In the genomic region with DNA sequence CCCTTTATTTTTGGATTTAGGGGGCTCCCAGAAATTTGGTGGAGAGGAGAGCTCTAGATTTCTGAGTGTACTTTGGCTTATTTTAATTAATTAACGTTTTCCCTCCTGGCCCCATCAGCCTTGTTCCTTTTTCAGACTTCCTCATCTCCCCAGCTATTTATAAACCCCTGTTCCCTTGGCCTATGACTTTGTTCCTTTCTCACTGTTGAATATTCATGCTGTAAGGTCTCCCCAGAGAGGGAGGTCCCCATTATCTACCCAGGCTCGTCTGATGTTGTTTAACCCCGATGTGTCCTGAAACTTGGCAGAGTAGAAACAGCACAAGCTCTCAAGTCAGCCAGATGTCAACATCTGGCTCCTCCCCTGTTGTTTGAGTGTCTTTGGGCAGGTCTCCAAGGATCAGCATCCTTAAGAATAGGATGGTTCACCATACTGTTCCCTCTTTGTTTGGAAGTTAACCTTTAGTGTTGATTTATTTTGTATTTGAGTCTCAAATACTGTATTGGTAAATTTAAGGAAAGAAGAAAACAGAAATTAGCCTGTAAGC, we compare ENCODE assay signal across 19 cellular contexts.
DNase-seq lines count a peak whose midpoint lies in the region; ATAC-seq and TF ChIP-seq lines count a peak whose summit lies in the region.
"Had no signal": no experiment of that assay in that cellular context is flagged by ENCODE, and none has a peak within 500 bp of the region (broad histone marks: within the 10 kb centered on the region; RNA-seq: fewer than 3 reads in every experiment).

No MANE protein-coding gene starts in this region.

- CTCF ChIA-PET in naive thymus-derived CD4-positive, alpha-beta T cell (lab: Charles Lee), result no interaction called here

- peak; percentile 71 for ATAC-seq in naive thymus-derived CD4-positive, alpha-beta T cell
- ATAC-seq in GM19328 (IDR thresholded peaks at IDR 0.05; ENCODE audit: unreplicated experiment) (no peak), GM18861 (IDR thresholded peaks at IDR 0.05; ENCODE audit: unreplicated experiment) (no peak), HG03571 (IDR thresholded peaks at IDR 0.05; ENCODE audit: unreplicated experiment) (no peak), GM19351 (IDR thresholded peaks at IDR 0.05; ENCODE audit: unreplicated experiment) (no peak)
- ATAC-seq: T-cell had no signal

- no peaks in the 10 kb centered on the region for H3F3A ChIP-seq in DOHH2 (ENCODE audit: control insufficient read depth, insufficient read depth)

- intact Hi-C loops in naive thymus-derived CD4-positive, alpha-beta T cell (cut with micrococcal nuclease), result no loop called here

- no peaks in the 10 kb centered on the region for H3K9me2 ChIP-seq in DOHH2 (replicated peaks; ENCODE audit: control insufficient read depth, low read length)

- POLR2A ChIA-PET in naive thymus-derived CD4-positive, alpha-beta T cell (lab: Charles Lee), result no interaction called here

- H3K4me1 ChIP-seq in DOHH2 (ENCODE audit: control insufficient read depth, low read length), result peaks cover 13% of the 10 kb centered on the region
- H3K4me1 ChIP-seq in naive thymus-derived CD4-positive, alpha-beta T cell (ENCODE audit: control insufficient read depth in 2 of 2, insufficient read depth in 2 of 2, low read length in 2 of 2), result no peaks in the 10 kb centered on the region

- DNase-seq in MV-4-11 (lab: John Stamatoyannopoulos, UW) (peak; percentile 76), endothelial cell (ENCODE audit: low spot score) (no peak)
- DNase-seq in naive thymus-derived CD4-positive, alpha-beta T cell, result no peak
- DNase-seq: activated CD4-positive, CD25-positive, alpha-beta regulatory T cell treated with anti-CD3 and anti-CD28 coated beads, Interleukin-2, amount 50 U/mL, for 72 hours; activated naive CD4-positive, alpha-beta T cell treated with anti-CD3 and anti-CD28 coated beads for 36 hours; DMS153; dorsolateral prefrontal cortex; NCI-H1436 treated with DMSO at 0.1 percent for 48 hours; NCI-H446 treated with DMSO at 0.1 percent for 48 hours; nephron progenitor cell; PC-9; sigmoid colon; stimulated activated CD4-positive, alpha-beta T cell treated with anti-CD3 and anti-CD28 coated beads, Interleukin-4, amount 100 ng/mL, for 24 hours; T-cell had no signal

- H3K4me3 Mint-ChIP-seq in endothelial cell (ENCODE audit: unreplicated experiment), result no peak overlapping the region
- no peak overlapping the region for H3K4me3 Mint-ChIP-seq in naive thymus-derived CD4-positive, alpha-beta T cell
- H3K4me3 Mint-ChIP-seq: activated naive CD4-positive, alpha-beta T cell treated with anti-CD3 and anti-CD28 coated beads for 36 hours; nephron progenitor cell; T-cell had no signal

- H3K4me1 Mint-ChIP-seq in endothelial cell (ENCODE audit: unreplicated experiment), result peaks cover 32% of the 10 kb centered on the region
- H3K4me1 Mint-ChIP-seq in naive thymus-derived CD4-positive, alpha-beta T cell, result peaks cover 0 to 28% (median 3%) of the 10 kb centered on the region in 7 donors
- H3K4me1 Mint-ChIP-seq: nephron progenitor cell had no signal

- peak overlapping the region; percentile 45 for H3K27ac Mint-ChIP-seq in endothelial cell (ENCODE audit: unreplicated experiment)
- H3K27ac Mint-ChIP-seq in naive thymus-derived CD4-positive, alpha-beta T cell, result no peak overlapping the region
- H3K27ac Mint-ChIP-seq: activated naive CD4-positive, alpha-beta T cell treated with anti-CD3 and anti-CD28 coated beads for 36 hours; nephron progenitor cell; T-cell had no signal

- peaks cover 7% of the 10 kb centered on the region; the same call in 1 of the 2 replicates for H3K27me3 ChIP-seq in DOHH2 (ENCODE audit: control insufficient read depth, low read length)
- H3K27me3 ChIP-seq in naive thymus-derived CD4-positive, alpha-beta T cell (ENCODE audit: control insufficient read depth in 2 of 2, insufficient read depth in 2 of 2, low read length in 2 of 2), result no peaks in the 10 kb centered on the region
- H3K27me3 ChIP-seq: dorsolateral prefrontal cortex, sigmoid colon had no signal

- no peaks in the 10 kb centered on the region for H3K9me3 Mint-ChIP-seq in endothelial cell (ENCODE audit: unreplicated experiment)
- H3K9me3 Mint-ChIP-seq in naive thymus-derived CD4-positive, alpha-beta T cell, result peaks cover 0 to 13% (median 0%) of the 10 kb centered on the region in 11 donors
- H3K9me3 Mint-ChIP-seq: nephron progenitor cell had no signal

- TF ChIP-seq CTCF in DOHH2 (IDR thresholded peaks at IDR 0.05; ENCODE audit: low read depth, low read length, poor library complexity, severe bottlenecking) (no peak), endothelial cell (IDR thresholded peaks at IDR 0.05; ENCODE audit: unreplicated experiment) (no peak)

- peaks cover 24% of the 10 kb centered on the region for H3K9me3 ChIP-seq in DOHH2 (ENCODE audit: control insufficient read depth, insufficient read depth, low read length)
- peaks cover 0 to 4% (median 0%) of the 10 kb centered on the region in 3 experiments for H3K9me3 ChIP-seq in naive thymus-derived CD4-positive, alpha-beta T cell (ENCODE audit: control insufficient read depth in 2 of 3, low read length in 3 of 3)

- H3K79me2 ChIP-seq in DOHH2 (ENCODE audit: control insufficient read depth, low read length), result no peaks in the 10 kb centered on the region

- H3K36me3 Mint-ChIP-seq in endothelial cell (ENCODE audit: low read depth, unreplicated experiment), result peaks cover 3% of the 10 kb centered on the region
- peaks cover 0 to 14% (median 6%) of the 10 kb centered on the region in 5 donors for H3K36me3 Mint-ChIP-seq in naive thymus-derived CD4-positive, alpha-beta T cell
- H3K36me3 Mint-ChIP-seq: T-cell had no signal

- no peaks in the 10 kb centered on the region for H3K36me3 ChIP-seq in DOHH2 (ENCODE audit: control insufficient read depth, low read length)
- no peaks in the 10 kb centered on the region for H3K36me3 ChIP-seq in naive thymus-derived CD4-positive, alpha-beta T cell (ENCODE audit: control insufficient read depth in 2 of 3, insufficient read depth in 3 of 3, low read length in 3 of 3)
- H3K36me3 ChIP-seq: sigmoid colon had no signal

- H3K4me2 ChIP-seq in DOHH2 (ENCODE audit: low read length), result peak overlapping the region; percentile 35
- H3K4me2 ChIP-seq: PC-9 had no signal

- H4K20me1 ChIP-seq in DOHH2 (ENCODE audit: control insufficient read depth, insufficient read depth, low read depth, low read length), result no peaks in the 10 kb centered on the region

- H3K27ac ChIP-seq in DOHH2 (ENCODE audit: low read depth, low read length), result no peak overlapping the region
- no peak overlapping the region for H3K27ac ChIP-seq in naive thymus-derived CD4-positive, alpha-beta T cell (ENCODE audit: low read depth, low read length)
- H3K27ac ChIP-seq: PC-9, sigmoid colon had no signal

- 0 out of 2 replicates have a peak overlapping the region, but pooled peaks have one; percentile 11 for H3K4me3 ChIP-seq in DOHH2 (ENCODE audit: low read length)
- no peak overlapping the region for H3K4me3 ChIP-seq in naive thymus-derived CD4-positive, alpha-beta T cell (ENCODE audit: low read length)
- H3K4me3 ChIP-seq: PC-9, sigmoid colon had no signal

- peaks cover 12% of the 10 kb centered on the region for H3K27me3 Mint-ChIP-seq in endothelial cell (ENCODE audit: unreplicated experiment)
- no peaks in the 10 kb centered on the region for H3K27me3 Mint-ChIP-seq in naive thymus-derived CD4-positive, alpha-beta T cell
- H3K27me3 Mint-ChIP-seq: T-cell had no signal
